In the genomic region with DNA sequence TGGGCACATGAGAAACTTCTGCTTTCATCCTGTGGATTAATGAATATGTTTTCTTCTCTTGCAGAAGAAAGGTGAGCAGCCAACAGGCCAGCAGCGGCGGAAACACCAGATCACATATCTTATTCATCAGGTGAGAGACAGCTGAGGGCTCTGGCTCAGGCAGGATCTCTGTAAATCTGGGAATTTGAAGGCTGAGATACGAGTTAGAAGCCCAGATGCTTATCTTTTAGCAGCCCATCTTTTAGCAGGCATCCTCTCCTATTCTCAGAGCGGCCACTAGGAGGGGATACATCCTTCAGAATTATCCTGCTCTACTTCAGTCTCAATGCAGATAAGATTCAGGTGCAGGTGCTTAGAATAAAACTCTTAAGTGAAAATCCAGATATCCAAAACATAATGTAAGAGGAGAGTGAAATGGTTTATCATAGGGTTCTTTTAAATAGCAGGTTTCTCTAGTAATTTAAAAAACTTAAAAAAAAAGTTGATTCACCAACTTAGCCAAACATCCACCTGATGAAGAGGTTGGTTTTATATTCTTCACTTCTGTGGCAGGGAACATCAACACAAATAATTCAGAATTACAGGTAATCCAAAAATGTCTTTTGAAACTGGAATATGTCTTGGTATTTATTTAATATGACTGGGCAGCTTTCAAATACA, we compare ENCODE assay signal across 8 cellular contexts. TPM values are rescaled to one million over a fixed set of nuclear protein-coding genes. Genes with fewer than 3 reads are reported as not detected.
A peak's percentile ranks its signal among the peaks of the same experiment; 100 is the strongest.
DNase-seq lines count a peak whose midpoint lies in the region; ATAC-seq and TF ChIP-seq lines count a peak whose summit lies in the region.

No MANE protein-coding gene starts in this region.

- H3K27me3 ChIP-seq in SJCRH30 = no peaks in the 10 kb centered on the region
- H3K27me3 ChIP-seq in ascending aorta = no peaks in the 10 kb centered on the region

- no peaks in the 10 kb centered on the region for H3K27me3 Mint-ChIP-seq in stimulated activated naive CD8-positive, alpha-beta T cell treated with anti-CD3 and anti-CD28 coated beads, Interleukin-15, amount 100 ng/mL, for 72 hours

- intact Hi-C loops in ascending aorta (cut with DNase I) = no loop called here

- H3K9me3 ChIP-seq in SJCRH30 (replicated peaks) = no peaks in the 10 kb centered on the region
- no peaks in the 10 kb centered on the region for H3K9me3 ChIP-seq in ascending aorta

- no peak overlapping the region for H3K27ac Mint-ChIP-seq in stimulated activated naive CD8-positive, alpha-beta T cell treated with anti-CD3 and anti-CD28 coated beads, Interleukin-15, amount 100 ng/mL, for 72 hours

- peaks cover 13% of the 10 kb centered on the region for H3K4me1 Mint-ChIP-seq in stimulated activated naive CD8-positive, alpha-beta T cell treated with anti-CD3 and anti-CD28 coated beads, Interleukin-15, amount 100 ng/mL, for 72 hours

- no peaks in the 10 kb centered on the region for H3K9me3 Mint-ChIP-seq in stimulated activated naive CD8-positive, alpha-beta T cell treated with anti-CD3 and anti-CD28 coated beads, Interleukin-15, amount 100 ng/mL, for 72 hours

- TF ChIP-seq CTCF in LNCaP clone FGC (IDR thresholded peaks at IDR 0.05; ENCODE audit: control insufficient read depth, extremely low read depth, insufficient read depth) (peak; percentile 82), ascending aorta (IDR thresholded peaks at IDR 0.05) (peak; percentile 42 to 51 (median 49))

- H3K4me3 Mint-ChIP-seq in stimulated activated naive CD8-positive, alpha-beta T cell treated with anti-CD3 and anti-CD28 coated beads, Interleukin-15, amount 100 ng/mL, for 72 hours = no peak overlapping the region

- H3K4me3 ChIP-seq in LNCaP clone FGC (ENCODE audit: low read depth, low read length) (no peak overlapping the region), SJCRH30 (no peak overlapping the region), ascending aorta (no peak overlapping the region)

- peak; percentile 71 for ATAC-seq in stimulated activated naive CD8-positive, alpha-beta T cell treated with anti-CD3 and anti-CD28 coated beads, Interleukin-15, amount 100 ng/mL, for 72 hours
- no peak for ATAC-seq in GM18873 (IDR thresholded peaks at IDR 0.05; ENCODE audit: low FRiP score, unreplicated experiment)

- H3K27ac ChIP-seq in SJCRH30 (no peak overlapping the region), ascending aorta (no peak overlapping the region)

- no peaks in the 10 kb centered on the region for H3K4me1 ChIP-seq in SJCRH30
- no peaks in the 10 kb centered on the region for H3K4me1 ChIP-seq in ascending aorta

- H3K36me3 ChIP-seq in SJCRH30 (peaks cover 53% of the 10 kb centered on the region), ascending aorta (peaks cover 65 to 94% of the 10 kb centered on the region in 2 donors)

- DNase-seq in SIG-M5 treated with dmso at 0.1 percent for 504 hours (lab: John Stamatoyannopoulos, UW; ENCODE audit: unreplicated experiment) = peak; percentile 60
- no peak for DNase-seq in SIG-M5 (lab: John Stamatoyannopoulos, UW)
- peak; percentile 26 for DNase-seq in LNCaP clone FGC (ENCODE audit: low read depth)
- peak; percentile 42 to 66 for DNase-seq in SJCRH30
- peak in 1 of 2 donors; percentile 64 for DNase-seq in ascending aorta (ENCODE audit: low spot score in 2 of 2)
- DNase-seq in iris pigment epithelial cell (ENCODE audit: low read depth) = peak; percentile 69
- DNase-seq in stimulated activated naive CD8-positive, alpha-beta T cell treated with anti-CD3 and anti-CD28 coated beads, Interleukin-15, amount 100 ng/mL, for 72 hours = peak in 1 of 2 donors; percentile 50

RNA-seq across cellular contexts. Expression of a gene that starts 19.3 kb away (rescaled TPM):
- total RNA-seq in SJCRH30 (2014; rRNA removed; shearing (Covaris generic)) = 0.30 TPM in 1 of 2 replicates, not detected in the other
- not detected for total RNA-seq in ascending aorta

RNA-seq across cellular contexts. Expression of a gene that starts 30.0 kb away (rescaled TPM):
- total RNA-seq in SJCRH30 (2014; rRNA removed; shearing (Covaris generic)) = 56.4 and 61.2 TPM in 2 replicates
- total RNA-seq in ascending aorta = 16.3 TPM

RNA-seq across cellular contexts. Expression of a gene that starts 45.9 kb away (rescaled TPM):
- total RNA-seq in SJCRH30 (2014; rRNA removed; shearing (Covaris generic)) = 276 and 278 TPM in 2 replicates
- total RNA-seq in ascending aorta = 153 TPM

RNA-seq across cellular contexts. Expression of a gene that starts 56.5 kb away (rescaled TPM):
- total RNA-seq in SJCRH30 (2014; rRNA removed; shearing (Covaris generic)) = 53.4 and 61.3 TPM in 2 replicates
- 17.0 TPM for total RNA-seq in ascending aorta
